8 cellular contexts compared by ENCODE assay signal in the genomic region with DNA sequence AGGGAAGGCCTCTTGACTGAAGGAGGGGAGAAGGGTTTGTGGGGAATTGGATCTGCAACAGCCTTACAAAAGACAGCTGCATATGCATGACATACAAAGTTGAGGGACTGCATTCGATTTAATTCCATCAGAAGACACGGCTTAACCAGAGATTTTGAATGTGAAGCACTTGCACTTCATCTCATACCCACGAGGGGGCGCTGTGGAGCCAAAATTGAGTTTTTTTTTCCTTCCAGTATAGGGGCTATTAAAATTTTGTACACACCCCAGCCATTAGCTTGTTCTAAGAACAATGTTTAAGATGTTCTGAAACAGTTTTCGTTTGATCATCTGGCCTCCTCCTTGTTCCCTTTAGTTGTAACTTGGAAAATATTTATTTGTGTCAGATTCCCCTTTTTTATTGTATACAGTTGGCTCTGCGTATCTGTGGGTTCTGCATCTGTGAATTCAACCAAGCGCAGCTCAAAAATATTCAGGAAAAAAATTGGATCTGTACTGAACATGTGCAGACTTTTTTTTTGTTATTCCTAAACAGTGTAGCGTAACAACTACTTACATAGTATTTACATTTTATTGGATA. TPM values are rescaled to one million over a fixed set of nuclear protein-coding genes. Genes with fewer than 3 reads are reported as not detected.
DNase-seq lines count a peak whose midpoint lies in the region; ATAC-seq and TF ChIP-seq lines count a peak whose summit lies in the region.

No MANE protein-coding gene starts in this region.

- H3K4me3 Mint-ChIP-seq in activated naive CD8-positive, alpha-beta T cell: peak overlapping the region; percentile 95

- intact Hi-C loops in head of caudate nucleus (cut with DNase I): loop anchor here (5.0 kb wide), 3 partner anchors 241 to 316 kb away; a partner anchor contains a TSS

- H3K4me2 ChIP-seq in Karpas-422 (ENCODE audit: low read depth, low read length, poor library complexity, severe bottlenecking): peak overlapping the region; percentile 90
- peak overlapping the region; percentile 79 for H3K4me2 ChIP-seq in SK-N-SH

- peaks cover 4% of the 10 kb centered on the region for H3F3A ChIP-seq in SK-N-SH (replicated peaks; ENCODE audit: insufficient read depth)

- H2AFZ ChIP-seq in Karpas-422 (ENCODE audit: low read length) (no peak overlapping the region), SK-N-SH (ENCODE audit: low read depth) (no peak overlapping the region)

- TF ChIP-seq RAD21 in SK-N-SH (IDR thresholded peaks at IDR 0.05; ENCODE audit: low read length): peak; percentile 65

- TF ChIP-seq EP300 in SK-N-SH (IDR thresholded peaks at IDR 0.05; ENCODE audit: borderline replicate concordance in 1 of 2, low read depth in 1 of 2, low read length in 1 of 2): no peak

- CTCF ChIA-PET in SK-N-SH (lab: Yijun Ruan, JAX): interaction anchor here (0.5 to 7.8 kb wide), 33 partner anchors 9 to 1422 kb away, joined by 3 to 267 read pairs (median 4); no protein-coding TSS in a partner anchor

- DNase-seq in DMS53 (lab: John Stamatoyannopoulos, UW) (peak; percentile 80), Karpas-422 (peak; percentile 92), SK-N-SH (peak; percentile 73), head of caudate nucleus (peak in 41 of 42 donors; percentile 38 to 90 (median 76)), pons (ENCODE audit: low spot score) (peak; percentile 81), ureter (ENCODE audit: low spot score) (peak; percentile 69)

- no peaks in the 10 kb centered on the region for H3K27me3 ChIP-seq in Karpas-422 (ENCODE audit: low read length)
- no peaks in the 10 kb centered on the region for H3K27me3 ChIP-seq in SK-N-SH (ENCODE audit: insufficient read depth)

- H3K9me2 ChIP-seq in Karpas-422 (replicated peaks; ENCODE audit: insufficient read depth, low read length) (no peaks in the 10 kb centered on the region), SK-N-SH (no peaks in the 10 kb centered on the region)

- peak overlapping the region; percentile 96 for H3K27ac Mint-ChIP-seq in activated naive CD8-positive, alpha-beta T cell

- H3K36me3 Mint-ChIP-seq in activated naive CD8-positive, alpha-beta T cell: peaks cover 3% of the 10 kb centered on the region

- H3K4me1 ChIP-seq in Karpas-422 (ENCODE audit: low read length): peaks cover 34% of the 10 kb centered on the region
- H3K4me1 ChIP-seq in SK-N-SH (ENCODE audit: control insufficient read depth in 1 of 2, insufficient read depth in 2 of 2, low read depth in 1 of 2, low read length in 1 of 2): peaks cover 9 to 16% of the 10 kb centered on the region in 2 experiments; a peak in 3 of 4 replicates

- H4K20me1 ChIP-seq in Karpas-422 (ENCODE audit: insufficient read depth, low read depth, low read length): peaks cover 24% of the 10 kb centered on the region; the same call in 1 of the 2 replicates
- peaks cover 13% of the 10 kb centered on the region for H4K20me1 ChIP-seq in SK-N-SH (ENCODE audit: insufficient read depth)

- peak; percentile 98 for TF ChIP-seq CTCF in SK-N-SH (IDR thresholded peaks at IDR 0.05)

- H3K9me3 ChIP-seq in Karpas-422 (ENCODE audit: low read length) (no peaks in the 10 kb centered on the region), SK-N-SH (no peaks in the 10 kb centered on the region)

- peak overlapping the region; percentile 96 for H3K9ac ChIP-seq in Karpas-422 (ENCODE audit: low read length)
- peak overlapping the region; percentile 91; the same call in 1 of the 2 replicates for H3K9ac ChIP-seq in SK-N-SH

- H3K4me3 ChIP-seq in Karpas-422 (ENCODE audit: low read length): peak overlapping the region; percentile 86
- peak overlapping the region; percentile 94 to 95 for H3K4me3 ChIP-seq in SK-N-SH (ENCODE audit: low read depth in 2 of 2, low read length in 1 of 2)

- H3K4me1 Mint-ChIP-seq in activated naive CD8-positive, alpha-beta T cell (ENCODE audit: low read depth): peaks cover 37% of the 10 kb centered on the region

- peaks cover 13% of the 10 kb centered on the region; the same call in 1 of the 2 replicates for H3K36me3 ChIP-seq in Karpas-422 (ENCODE audit: insufficient read depth, low read length)
- peaks cover 15 to 35% of the 10 kb centered on the region in 2 experiments for H3K36me3 ChIP-seq in SK-N-SH (replicated peaks in 1 of 2; ENCODE audit: control insufficient read depth in 1 of 2, insufficient read depth in 2 of 2, low read length in 1 of 2)

- H3K27ac ChIP-seq in Karpas-422 (ENCODE audit: low read length) (peak overlapping the region; percentile 65), SK-N-SH (ENCODE audit: low read depth in 2 of 2, low read length in 1 of 2) (peak overlapping the region; percentile 48 to 86; a peak in 2 of 4 replicates)

- WGBS in SK-N-SH (ENCODE audit: low lambda C conversion rate): 36% methylated on average over 8 of the region's 8 CpGs

- H3K9me3 Mint-ChIP-seq in activated naive CD8-positive, alpha-beta T cell (ENCODE audit: low read depth): no peaks in the 10 kb centered on the region

- no peaks in the 10 kb centered on the region for H3K27me3 Mint-ChIP-seq in activated naive CD8-positive, alpha-beta T cell

- no peak for ATAC-seq in HG03457 (IDR thresholded peaks at IDR 0.05; ENCODE audit: unreplicated experiment)

- H3K79me2 ChIP-seq in Karpas-422 (ENCODE audit: low read length) (peaks cover 68% of the 10 kb centered on the region), SK-N-SH (ENCODE audit: insufficient read depth) (peaks cover 47% of the 10 kb centered on the region)

- POLR2A ChIA-PET in SK-N-SH (lab: Yijun Ruan, JAX): interaction anchor here (1.2 to 2.3 kb wide), 2 partner anchors 188 to 190 kb away, joined by 3 to 8 read pairs; no protein-coding TSS in a partner anchor

TF ChIP-seq in SK-N-SH, 30 proteins besides CTCF, POLR2A, EP300 and RAD21:
- TF ChIP-seq, protein P1, sequence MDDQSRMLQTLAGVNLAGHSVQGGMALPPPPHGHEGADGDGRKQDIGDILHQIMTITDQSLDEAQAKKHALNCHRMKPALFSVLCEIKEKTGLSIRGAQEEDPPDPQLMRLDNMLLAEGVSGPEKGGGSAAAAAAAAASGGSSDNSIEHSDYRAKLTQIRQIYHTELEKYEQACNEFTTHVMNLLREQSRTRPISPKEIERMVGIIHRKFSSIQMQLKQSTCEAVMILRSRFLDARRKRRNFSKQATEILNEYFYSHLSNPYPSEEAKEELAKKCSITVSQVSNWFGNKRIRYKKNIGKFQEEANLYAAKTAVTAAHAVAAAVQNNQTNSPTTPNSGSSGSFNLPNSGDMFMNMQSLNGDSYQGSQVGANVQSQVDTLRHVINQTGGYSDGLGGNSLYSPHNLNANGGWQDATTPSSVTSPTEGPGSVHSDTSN (IDR thresholded peaks at IDR 0.05): no peak
- TF ChIP-seq SMC3 (IDR thresholded peaks at IDR 0.05; ENCODE audit: low read depth, low read length) (peak; percentile 43), TEAD4 (IDR thresholded peaks at IDR 0.05; ENCODE audit: borderline replicate concordance, insufficient read depth) (no peak), GABPA (IDR thresholded peaks at IDR 0.05; ENCODE audit: low read depth) (no peak), EZH2phosphoT487 (IDR thresholded peaks at IDR 0.05; ENCODE audit: borderline replicate concordance, low read depth) (no peak), FOSL2 (IDR thresholded peaks at IDR 0.05; ENCODE audit: borderline replicate concordance, low read depth) (no peak), SIN3A (IDR thresholded peaks at IDR 0.05; ENCODE audit: borderline replicate concordance, low read depth, low read length) (no peak), NFIC (IDR thresholded peaks at IDR 0.05; ENCODE audit: borderline replicate concordance) (no peak), ELF1 (IDR thresholded peaks at IDR 0.05) (no peak), MXI1 (IDR thresholded peaks at IDR 0.05; ENCODE audit: low read depth, low read length) (peak; percentile 27; the same call in 1 of the 2 replicates), FOXJ3 (CRISPR knock-in tag; IDR thresholded peaks at IDR 0.05) (no peak)
- TF ChIP-seq, protein P2, sequence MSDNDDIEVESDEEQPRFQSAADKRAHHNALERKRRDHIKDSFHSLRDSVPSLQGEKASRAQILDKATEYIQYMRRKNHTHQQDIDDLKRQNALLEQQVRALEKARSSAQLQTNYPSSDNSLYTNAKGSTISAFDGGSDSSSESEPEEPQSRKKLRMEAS (IDR thresholded peaks at IDR 0.05; ENCODE audit: low read depth): no peak
TF ChIP-seq in SK-N-SH: peak in this region for 2.

RNA-seq across cellular contexts. Expression of a gene that starts 1.6 kb away (rescaled TPM):
- total RNA-seq in Karpas-422 (2014; rRNA removed; shearing (Covaris generic); ENCODE audit: low replicate concordance): 41.5 and 55.0 TPM in 2 replicates
- 15.0 and 21.8 TPM in 2 replicates for polyA plus RNA-seq in SK-N-SH (2012; rRNA removed)
- polyA plus RNA-seq in SK-N-SH (2012; cell fraction: cytosol; rRNA removed): 17.4 and 17.5 TPM in 2 replicates
- 46.3 and 50.3 TPM in 2 replicates for polyA plus RNA-seq in SK-N-SH (2012; cell fraction: nucleus; rRNA removed)
- total RNA-seq in ureter: 40.1 TPM

RNA-seq across cellular contexts. Expression of a gene that starts 5.3 kb away (rescaled TPM):
- total RNA-seq in Karpas-422 (2014; rRNA removed; shearing (Covaris generic); ENCODE audit: low replicate concordance): 86.7 and 88.4 TPM in 2 replicates
- polyA plus RNA-seq in SK-N-SH (2012; rRNA removed): 18.1 and 20.6 TPM in 2 replicates
- 23.6 and 26.1 TPM in 2 replicates for polyA plus RNA-seq in SK-N-SH (2012; cell fraction: cytosol; rRNA removed)
- 24.4 and 31.0 TPM in 2 replicates for polyA plus RNA-seq in SK-N-SH (2012; cell fraction: nucleus; rRNA removed)
- total RNA-seq in ureter: 57.5 TPM
